8 cellular contexts compared by ENCODE assay signal in genomic region chr4:52658671-52659015, GRCh38.
DNase-seq lines count a peak whose midpoint lies in the region; ATAC-seq lines count a peak whose summit lies in the region.

No MANE protein-coding gene starts in this region.

- no peak overlapping the region for H3K27ac ChIP-seq in iPS DF 6.9 (ENCODE audit: low read length)

- H3K4me1 ChIP-seq in iPS DF 6.9 (ENCODE audit: control insufficient read depth, insufficient read depth, low read length), result peaks cover 3% of the 10 kb centered on the region; the same call in 1 of the 2 replicates

- peaks cover 32% of the 10 kb centered on the region for H3K4me1 Mint-ChIP-seq in stimulated activated effector memory CD8-positive, alpha-beta T cell treated with anti-CD3 and anti-CD28 coated beads, Interleukin-12 subunit alpha, Interleukin-12 subunit beta, amount 100 ng/mL, for 72 hours

- no peaks in the 10 kb centered on the region for H3K36me3 ChIP-seq in iPS DF 6.9 (ENCODE audit: control insufficient read depth, insufficient read depth, low read length)

- H3K4me3 ChIP-seq in iPS DF 6.9 (ENCODE audit: low read length), result peak overlapping the region; percentile 100

- H3K9me3 ChIP-seq in iPS DF 6.9 (ENCODE audit: control insufficient read depth, insufficient read depth, low read length), result no peaks in the 10 kb centered on the region; the same call in 1 of the 2 replicates

- H3K27me3 ChIP-seq in iPS DF 6.9 (ENCODE audit: control insufficient read depth, insufficient read depth, low read length), result no peaks in the 10 kb centered on the region; the same call in 1 of the 2 replicates

- H3K27ac Mint-ChIP-seq in stimulated activated effector memory CD8-positive, alpha-beta T cell treated with anti-CD3 and anti-CD28 coated beads, Interleukin-12 subunit alpha, Interleukin-12 subunit beta, amount 100 ng/mL, for 72 hours, result peak overlapping the region; percentile 81

- DNase-seq in activated gamma-delta T cell (lab: John Stamatoyannopoulos, UW) (peak; percentile 17), iPS DF 6.9 (ENCODE audit: low read depth, low spot score) (no peak), Ammon's horn (ENCODE audit: low spot score) (no peak), NCI-H1048 (lab: John Stamatoyannopoulos, UW) (no peak), NCI-H446 (lab: John Stamatoyannopoulos, UW) (no peak)
- peak in 1 of 2 donors; percentile 51 for DNase-seq in stimulated activated effector memory CD8-positive, alpha-beta T cell treated with anti-CD3 and anti-CD28 coated beads, Interleukin-12 subunit alpha, Interleukin-12 subunit beta, amount 100 ng/mL, for 72 hours (ENCODE audit: low spot score in 2 of 2)

- H3K9me3 Mint-ChIP-seq in stimulated activated effector memory CD8-positive, alpha-beta T cell treated with anti-CD3 and anti-CD28 coated beads, Interleukin-12 subunit alpha, Interleukin-12 subunit beta, amount 100 ng/mL, for 72 hours, result no peaks in the 10 kb centered on the region

- H3K36me3 Mint-ChIP-seq in stimulated activated effector memory CD8-positive, alpha-beta T cell treated with anti-CD3 and anti-CD28 coated beads, Interleukin-12 subunit alpha, Interleukin-12 subunit beta, amount 100 ng/mL, for 72 hours, result no peaks in the 10 kb centered on the region

- H3K4me3 Mint-ChIP-seq in stimulated activated effector memory CD8-positive, alpha-beta T cell treated with anti-CD3 and anti-CD28 coated beads, Interleukin-12 subunit alpha, Interleukin-12 subunit beta, amount 100 ng/mL, for 72 hours, result peak overlapping the region; percentile 77

- ATAC-seq in GM18867 (IDR thresholded peaks at IDR 0.05; ENCODE audit: unreplicated experiment) (peak; percentile 17), HG03064 (IDR thresholded peaks at IDR 0.05; ENCODE audit: low read depth, unreplicated experiment) (peak; percentile 11)
- peak; percentile 5 for ATAC-seq in stimulated activated effector memory CD8-positive, alpha-beta T cell treated with anti-CD3 and anti-CD28 coated beads, Interleukin-12 subunit alpha, Interleukin-12 subunit beta, amount 100 ng/mL, for 72 hours

- WGBS in iPS DF 6.9 (ENCODE audit: insufficient coverage, insufficient read length), result no CpG with 5 or more reads among the region's 37 CpGs
